ENCODE assay signal across 1 cellular context in genomic region chr3:184827572-184827971, GRCh38.
TF ChIP-seq lines count a peak whose summit lies in the region.

No MANE protein-coding gene starts in this region.

TF ChIP-seq in K562, 482 proteins besides CTCF, POLR2A, EP300 and RAD21 (continued from another document):
- no peak for TF ChIP-seq ZNF717 (CRISPR knock-in tag; IDR thresholded peaks at IDR 0.05)
- TF ChIP-seq ARID1B (IDR thresholded peaks at IDR 0.05): peak; percentile 70
- no peak for TF ChIP-seq MCM7 (IDR thresholded peaks at IDR 0.05)
- TF ChIP-seq HNRNPUL1 (IDR thresholded peaks at IDR 0.05; ENCODE audit: low read length): no peak
- no peak for TF ChIP-seq SMARCB1 (IDR thresholded peaks at IDR 0.05; ENCODE audit: insufficient read length, low read depth)
- no peak for TF ChIP-seq DDX20 (tag; IDR thresholded peaks at IDR 0.05; ENCODE audit: low read depth)
- no peak for TF ChIP-seq PHF21A (IDR thresholded peaks at IDR 0.05; ENCODE audit: borderline replicate concordance, low read depth)
- peak; percentile 29; the same call in 1 of the 2 replicates for TF ChIP-seq SMARCE1 (IDR thresholded peaks at IDR 0.05)
- TF ChIP-seq PHB (CRISPR knock-in tag; IDR thresholded peaks at IDR 0.05): no peak
- peak; percentile 42; the same call in 1 of the 2 replicates for TF ChIP-seq DPF2 (IDR thresholded peaks at IDR 0.05)
- TF ChIP-seq, protein P1, sequence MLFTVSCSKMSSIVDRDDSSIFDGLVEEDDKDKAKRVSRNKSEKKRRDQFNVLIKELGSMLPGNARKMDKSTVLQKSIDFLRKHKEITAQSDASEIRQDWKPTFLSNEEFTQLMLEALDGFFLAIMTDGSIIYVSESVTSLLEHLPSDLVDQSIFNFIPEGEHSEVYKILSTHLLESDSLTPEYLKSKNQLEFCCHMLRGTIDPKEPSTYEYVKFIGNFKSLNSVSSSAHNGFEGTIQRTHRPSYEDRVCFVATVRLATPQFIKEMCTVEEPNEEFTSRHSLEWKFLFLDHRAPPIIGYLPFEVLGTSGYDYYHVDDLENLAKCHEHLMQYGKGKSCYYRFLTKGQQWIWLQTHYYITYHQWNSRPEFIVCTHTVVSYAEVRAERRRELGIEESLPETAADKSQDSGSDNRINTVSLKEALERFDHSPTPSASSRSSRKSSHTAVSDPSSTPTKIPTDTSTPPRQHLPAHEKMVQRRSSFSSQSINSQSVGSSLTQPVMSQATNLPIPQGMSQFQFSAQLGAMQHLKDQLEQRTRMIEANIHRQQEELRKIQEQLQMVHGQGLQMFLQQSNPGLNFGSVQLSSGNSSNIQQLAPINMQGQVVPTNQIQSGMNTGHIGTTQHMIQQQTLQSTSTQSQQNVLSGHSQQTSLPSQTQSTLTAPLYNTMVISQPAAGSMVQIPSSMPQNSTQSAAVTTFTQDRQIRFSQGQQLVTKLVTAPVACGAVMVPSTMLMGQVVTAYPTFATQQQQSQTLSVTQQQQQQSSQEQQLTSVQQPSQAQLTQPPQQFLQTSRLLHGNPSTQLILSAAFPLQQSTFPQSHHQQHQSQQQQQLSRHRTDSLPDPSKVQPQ (CRISPR knock-in tag; IDR thresholded peaks at IDR 0.05; ENCODE audit: borderline replicate concordance): no peak
- TF ChIP-seq SRF (CRISPR knock-in tag; IDR thresholded peaks at IDR 0.05): no peak
- TF ChIP-seq, protein P2, sequence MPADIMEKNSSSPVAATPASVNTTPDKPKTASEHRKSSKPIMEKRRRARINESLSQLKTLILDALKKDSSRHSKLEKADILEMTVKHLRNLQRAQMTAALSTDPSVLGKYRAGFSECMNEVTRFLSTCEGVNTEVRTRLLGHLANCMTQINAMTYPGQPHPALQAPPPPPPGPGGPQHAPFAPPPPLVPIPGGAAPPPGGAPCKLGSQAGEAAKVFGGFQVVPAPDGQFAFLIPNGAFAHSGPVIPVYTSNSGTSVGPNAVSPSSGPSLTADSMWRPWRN (IDR thresholded peaks at IDR 0.05; ENCODE audit: low read depth): no peak
- no peak for TF ChIP-seq ETV1 (tag; conservative IDR thresholded peaks at IDR 0.05; ENCODE audit: low read depth)
- TF ChIP-seq PTRF (tag; IDR thresholded peaks at IDR 0.05): no peak
- TF ChIP-seq SMARCC2 (IDR thresholded peaks at IDR 0.05; ENCODE audit: low read depth): no peak
- no peak for TF ChIP-seq XRCC3 (IDR thresholded peaks at IDR 0.05)
- no peak for TF ChIP-seq ZBTB43 (CRISPR knock-in tag; IDR thresholded peaks at IDR 0.05)
- TF ChIP-seq ZNF518B (CRISPR knock-in tag; IDR thresholded peaks at IDR 0.05): no peak
- no peak for TF ChIP-seq ZNF146 (CRISPR knock-in tag; IDR thresholded peaks at IDR 0.05; ENCODE audit: unreplicated experiment)
- 0 out of 2 replicates have a peak, but pooled peaks have one; percentile 25 for TF ChIP-seq NFIC (IDR thresholded peaks at IDR 0.05)
- TF ChIP-seq ZNF121 (CRISPR knock-in tag; conservative IDR thresholded peaks at IDR 0.05): no peak
- no peak for TF ChIP-seq POU5F1 (IDR thresholded peaks at IDR 0.05; ENCODE audit: borderline replicate concordance, low read depth, low read length, partially characterized antibody)
- no peak for TF ChIP-seq USF1 (CRISPR knock-in tag; IDR thresholded peaks at IDR 0.05)
- TF ChIP-seq SAFB2 (IDR thresholded peaks at IDR 0.05; ENCODE audit: borderline replicate concordance, low read depth, low read length, severe bottlenecking): no peak
- no peak for TF ChIP-seq BDP1 (IDR thresholded peaks at IDR 0.05; ENCODE audit: insufficient read depth, insufficient read length)
- TF ChIP-seq MTA3 (IDR thresholded peaks at IDR 0.05; ENCODE audit: borderline replicate concordance): no peak
- TF ChIP-seq E2F3 (CRISPR knock-in tag; IDR thresholded peaks at IDR 0.05): no peak
